In the genomic region with DNA sequence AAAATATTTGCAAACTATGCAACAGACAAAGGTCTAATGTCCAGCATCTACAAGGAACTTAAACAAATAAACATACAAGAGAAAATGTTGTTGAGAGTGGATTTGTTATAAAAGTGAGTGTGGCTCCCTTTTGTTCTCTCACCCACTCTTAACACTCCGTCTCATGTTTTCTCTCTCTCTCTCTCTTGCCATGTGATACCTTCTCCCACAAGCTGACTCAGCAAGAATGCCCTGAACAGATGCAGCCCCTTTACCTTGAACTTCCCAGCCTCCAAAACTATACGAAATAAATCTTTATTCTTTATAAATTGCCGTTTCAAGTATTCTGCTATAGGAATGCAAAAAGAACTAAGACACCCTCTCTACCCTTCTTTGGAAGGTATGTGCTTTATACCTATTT, we compare ENCODE assay signal across 22 cellular contexts.
"Had no signal": no experiment of that assay in that cellular context is flagged by ENCODE, and none has a peak within 500 bp of the region (broad histone marks: within the 10 kb centered on the region; RNA-seq: fewer than 3 reads in every experiment).

No MANE protein-coding gene starts in this region.

- H3K4me3 ChIP-seq: adrenal gland, body of pancreas, coronary artery, dorsolateral prefrontal cortex, left ventricle myocardium inferior, lung, mucosa of descending colon, spleen, tibial nerve had no signal

- H3K27me3 ChIP-seq: adrenal gland, body of pancreas, dorsolateral prefrontal cortex, spleen, tibial nerve had no signal

- DNase-seq: activated CD4-positive, alpha-beta T cell treated with anti-CD3 and anti-CD28 coated beads for 4 hours; activated CD4-positive, alpha-beta T cell treated with anti-CD3 and anti-CD28 coated beads, Interleukin-2, amount 50 U/mL, for 4 hours; activated CD8-positive, alpha-beta memory T cell treated with anti-CD3 and anti-CD28 coated beads for 24 hours; activated effector memory CD4-positive, alpha-beta T cell treated with anti-CD3 and anti-CD28 coated beads, Interleukin-2, amount 50 U/mL, for 16 hours; activated naive CD4-positive, alpha-beta T cell treated with anti-CD3 and anti-CD28 coated beads for 36 hours; activated naive CD8-positive, alpha-beta T cell treated with anti-CD3 and anti-CD28 coated beads for 36 hours; adrenal gland; aorta; body of pancreas; cerebellar nuclear complex; dorsolateral prefrontal cortex; effector memory CD4-positive, alpha-beta T cell; islet precursor cell; left ventricle myocardium inferior; mucosa of descending colon; right cardiac atrium; spleen; stimulated activated naive CD4-positive, alpha-beta T cell treated with Interleukin-2 at 50 U/mL for 16 hours had no signal

- H3K4me1 ChIP-seq: adrenal gland, body of pancreas, left ventricle myocardium inferior, spleen, tibial nerve had no signal

- H3K27ac ChIP-seq: adrenal gland, body of pancreas, coronary artery, dorsolateral prefrontal cortex, left ventricle myocardium inferior, spleen, tibial nerve had no signal

- ATAC-seq: body of pancreas; mucosa of descending colon; natural killer cell treated with Interleukin-12 subunit alpha and Interleukin-12 subunit beta and Interleukin-15 and Interleukin-18, amount 100 ng/mL, for 72 hours; right cardiac atrium had no signal

- H3K9me3 ChIP-seq: adrenal gland, body of pancreas, mucosa of descending colon, spleen had no signal

- H3K36me3 ChIP-seq: adrenal gland, left ventricle myocardium inferior, spleen, tibial nerve had no signal
